36 cellular contexts compared by ENCODE assay signal in the genomic region with DNA sequence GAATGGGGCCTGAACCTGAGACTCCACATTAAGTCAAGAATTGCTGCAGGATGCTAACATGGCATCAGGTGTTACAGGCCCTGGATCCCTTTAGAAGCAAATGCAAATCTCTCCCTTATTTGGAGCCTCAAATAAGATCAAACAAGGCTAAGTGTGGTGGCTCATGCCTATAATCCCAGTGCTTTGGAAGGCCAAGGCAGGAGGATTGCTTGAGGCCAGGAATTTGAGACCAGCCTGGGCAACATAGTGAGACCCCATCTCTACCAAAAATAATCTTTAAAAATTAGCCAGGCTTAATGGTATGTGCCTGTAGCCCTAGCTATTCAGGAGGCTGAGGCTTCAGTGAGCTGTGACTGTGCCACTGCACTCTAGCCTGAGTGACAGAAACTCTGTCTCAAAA.
"Had no signal": no experiment of that assay in that cellular context is flagged by ENCODE, and none has a peak within 500 bp of the region (broad histone marks: within the 10 kb centered on the region; RNA-seq: fewer than 3 reads in every experiment).

No MANE protein-coding gene starts in this region.

- ATAC-seq: activated CD4-positive, alpha-beta T cell treated with anti-CD3 and anti-CD28 coated beads for 36 hours; activated CD4-positive, CD25-positive, alpha-beta regulatory T cell treated with anti-CD3 and anti-CD28 coated beads, Interleukin-2, amount 50 U/mL, for 24 hours; activated CD8-positive, alpha-beta memory T cell treated with anti-CD3 and anti-CD28 coated beads, Interleukin-2, amount 10 ng/mL, durations not matched to agents 7 days and 5 days; activated CD8-positive, alpha-beta T cell treated with anti-CD3 and anti-CD28 coated beads, Interleukin-2, amount 10 ng/mL, durations not matched to agents 7 days and 5 days; activated naive CD4-positive, alpha-beta T cell treated with anti-CD3 and anti-CD28 coated beads, Interleukin-2, amount 50 U/mL, for 72 hours; T-cell had no signal

- H3K4me1 Mint-ChIP-seq: activated CD4-positive, alpha-beta memory T cell treated with anti-CD3 and anti-CD28 coated beads, Interleukin-2, amount 10 ng/mL, durations not matched to agents 7 days and 5 days; activated CD4-positive, alpha-beta T cell treated with anti-CD3 and anti-CD28 coated beads for 36 hours; activated CD4-positive, alpha-beta T cell treated with anti-CD3 and anti-CD28 coated beads, Interleukin-2, amount 10 ng/mL, durations not matched to agents 7 days and 5 days; activated CD8-positive, alpha-beta memory T cell treated with anti-CD3 and anti-CD28 coated beads, Interleukin-2, amount 10 ng/mL, durations not matched to agents 7 days and 5 days; activated naive CD8-positive, alpha-beta T cell treated with anti-CD3 and anti-CD28 coated beads for 36 hours; brain; central memory CD8-positive, alpha-beta T cell had no signal

- H3K9me3 ChIP-seq: ascending aorta had no signal

- H3K36me3 ChIP-seq: cardiac muscle cell had no signal

- FAIRE-seq: bronchial epithelial cell, TTC549 had no signal

- H3K4me3 ChIP-seq: ascending aorta, cardiac muscle cell had no signal

- H3K27me3 Mint-ChIP-seq: activated CD4-positive, alpha-beta memory T cell treated with anti-CD3 and anti-CD28 coated beads, Interleukin-2, amount 10 ng/mL, durations not matched to agents 7 days and 5 days; activated CD4-positive, alpha-beta T cell treated with anti-CD3 and anti-CD28 coated beads for 36 hours; activated CD4-positive, alpha-beta T cell treated with anti-CD3 and anti-CD28 coated beads, Interleukin-2, amount 10 ng/mL, durations not matched to agents 7 days and 5 days; activated CD8-positive, alpha-beta memory T cell treated with anti-CD3 and anti-CD28 coated beads, Interleukin-2, amount 10 ng/mL, durations not matched to agents 7 days and 5 days; activated naive CD8-positive, alpha-beta T cell treated with anti-CD3 and anti-CD28 coated beads for 36 hours; activated T-cell treated with anti-CD3 and anti-CD28 coated beads, Interleukin-2, amount 50 U/mL, for 24 hours; central memory CD8-positive, alpha-beta T cell; T-cell had no signal

- H3K4me1 ChIP-seq: ascending aorta had no signal

- H3K27me3 ChIP-seq: ascending aorta, cardiac muscle cell had no signal

- H3K4me3 Mint-ChIP-seq: activated CD4-positive, alpha-beta memory T cell treated with anti-CD3 and anti-CD28 coated beads, Interleukin-2, amount 10 ng/mL, durations not matched to agents 7 days and 5 days; activated CD4-positive, alpha-beta T cell treated with anti-CD3 and anti-CD28 coated beads for 36 hours; activated CD4-positive, alpha-beta T cell treated with anti-CD3 and anti-CD28 coated beads, Interleukin-2, amount 10 ng/mL, durations not matched to agents 7 days and 5 days; activated CD8-positive, alpha-beta memory T cell treated with anti-CD3 and anti-CD28 coated beads, Interleukin-2, amount 10 ng/mL, durations not matched to agents 7 days and 5 days; activated CD8-positive, alpha-beta T cell treated with anti-CD3 and anti-CD28 coated beads, Interleukin-2, amount 10 ng/mL, durations not matched to agents 7 days and 5 days; activated naive CD4-positive, alpha-beta T cell treated with anti-CD3 and anti-CD28 coated beads for 36 hours; activated naive CD8-positive, alpha-beta T cell treated with anti-CD3 and anti-CD28 coated beads for 36 hours; activated T-cell treated with anti-CD3 and anti-CD28 coated beads, Interleukin-2, amount 50 U/mL, for 24 hours; brain; central memory CD8-positive, alpha-beta T cell; T-cell; T-helper 2 cell treated with Interferon-gamma antibody and Interleukin-4, amounts not matched to agents 5 μg/mL and 100 μg/mL, for 36 hours had no signal

- DNase-seq: activated CD4-positive, alpha-beta memory T cell treated with anti-CD3 and anti-CD28 coated beads, Interleukin-2, amount 10 ng/mL, durations not matched to agents 7 days and 5 days; activated CD4-positive, alpha-beta T cell treated with anti-CD3 and anti-CD28 coated beads for 1 hour; activated CD4-positive, alpha-beta T cell treated with anti-CD3 and anti-CD28 coated beads for 36 hours; activated CD4-positive, alpha-beta T cell treated with anti-CD3 and anti-CD28 coated beads for 48 hours; activated CD4-positive, alpha-beta T cell treated with anti-CD3 and anti-CD28 coated beads, Interleukin-2, amount 10 ng/mL, durations not matched to agents 7 days and 5 days; activated CD4-positive, alpha-beta T cell treated with anti-CD3 and anti-CD28 coated beads, Interleukin-2, amount 50 U/mL, for 48 hours; activated CD4-positive, CD25-positive, alpha-beta regulatory T cell; activated CD8-positive, alpha-beta memory T cell treated with anti-CD3 and anti-CD28 coated beads for 24 hours; activated CD8-positive, alpha-beta memory T cell treated with anti-CD3 and anti-CD28 coated beads, Interleukin-2, amount 10 ng/mL, durations not matched to agents 7 days and 5 days; activated CD8-positive, alpha-beta memory T cell treated with anti-CD3 and anti-CD28 coated beads, Interleukin-2, amount 50 U/mL, for 48 hours; activated CD8-positive, alpha-beta T cell treated with anti-CD3 and anti-CD28 coated beads, Interleukin-2, amount 10 ng/mL, durations not matched to agents 7 days and 5 days; activated effector memory CD4-positive, alpha-beta T cell treated with Interleukin-2 at 50 U/mL for 16 hours; activated gamma-delta T cell; activated naive CD4-positive, alpha-beta T cell treated with anti-CD3 and anti-CD28 coated beads for 36 hours; activated naive CD4-positive, alpha-beta T cell treated with anti-CD3 and anti-CD28 coated beads, Interleukin-2, amount 50 U/mL, for 16 hours; activated naive CD8-positive, alpha-beta T cell treated with anti-CD3 and anti-CD28 coated beads for 36 hours; activated T-cell treated with anti-CD3 and anti-CD28 coated beads, Interleukin-2, amount 50 U/mL, for 24 hours; activated T-cell treated with anti-CD3 and anti-CD28 coated beads, Interleukin-2, amount 50 U/mL, for 48 hours; amygdala; anterior cingulate cortex; caudate nucleus; cerebellar nuclear complex; T-cell; T-helper 2 cell; T-helper 9 cell had no signal

- H3K27ac ChIP-seq: ascending aorta, cardiac muscle cell, VCaP had no signal

- H3K27ac Mint-ChIP-seq: activated CD4-positive, alpha-beta memory T cell treated with anti-CD3 and anti-CD28 coated beads, Interleukin-2, amount 10 ng/mL, durations not matched to agents 7 days and 5 days; activated CD4-positive, alpha-beta T cell treated with anti-CD3 and anti-CD28 coated beads for 36 hours; activated CD4-positive, alpha-beta T cell treated with anti-CD3 and anti-CD28 coated beads, Interleukin-2, amount 10 ng/mL, durations not matched to agents 7 days and 5 days; activated CD8-positive, alpha-beta memory T cell treated with anti-CD3 and anti-CD28 coated beads, Interleukin-2, amount 10 ng/mL, durations not matched to agents 7 days and 5 days; activated CD8-positive, alpha-beta T cell treated with anti-CD3 and anti-CD28 coated beads, Interleukin-2, amount 10 ng/mL, durations not matched to agents 7 days and 5 days; activated naive CD4-positive, alpha-beta T cell treated with anti-CD3 and anti-CD28 coated beads for 36 hours; activated naive CD4-positive, alpha-beta T cell treated with anti-CD3 and anti-CD28 coated beads, Interleukin-2, amount 50 U/mL, for 72 hours; activated naive CD8-positive, alpha-beta T cell treated with anti-CD3 and anti-CD28 coated beads for 36 hours; activated T-cell treated with anti-CD3 and anti-CD28 coated beads, Interleukin-2, amount 50 U/mL, for 24 hours; activated T-helper 2 cell treated with anti-CD3 and anti-CD28 coated beads, Interferon-gamma antibody, Interleukin-2, Interleukin-4, amounts not matched to agents 10 μg/mL and 5 μg/mL and 100 μg/mL, durations not matched to agents 14 hours and 24 hours and 36 hours; brain; T-cell; T-helper 2 cell treated with Interferon-gamma antibody and Interleukin-4, amounts not matched to agents 5 μg/mL and 100 μg/mL, for 36 hours had no signal
